In the genomic region with DNA sequence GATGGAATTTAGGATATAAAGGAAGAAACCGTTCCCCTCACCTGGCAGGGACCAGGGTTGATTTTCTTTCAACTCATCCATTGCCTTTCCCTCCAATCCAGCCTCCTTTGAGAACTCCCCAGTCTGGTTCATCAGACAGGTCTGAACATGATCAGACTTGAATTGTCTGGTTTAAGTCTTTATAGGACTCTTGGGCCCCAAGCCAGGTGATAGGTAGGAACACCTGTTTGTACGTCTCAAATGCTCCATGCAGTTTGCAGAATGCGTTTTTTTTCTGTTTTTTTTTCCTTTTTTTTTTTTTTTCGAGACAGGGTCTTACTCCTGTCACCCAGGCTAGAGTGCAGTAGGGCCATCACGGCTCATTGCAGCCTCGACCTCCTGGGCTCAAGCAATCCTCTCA, we compare ENCODE assay signal across 1 cellular context.
TF ChIP-seq lines count a peak whose summit lies in the region.

No MANE protein-coding gene starts in this region.

TF ChIP-seq in HEK293, 187 proteins besides CTCF, POLR2A, EP300 and RAD21 (continued from another document):
- TF ChIP-seq, protein P1, sequence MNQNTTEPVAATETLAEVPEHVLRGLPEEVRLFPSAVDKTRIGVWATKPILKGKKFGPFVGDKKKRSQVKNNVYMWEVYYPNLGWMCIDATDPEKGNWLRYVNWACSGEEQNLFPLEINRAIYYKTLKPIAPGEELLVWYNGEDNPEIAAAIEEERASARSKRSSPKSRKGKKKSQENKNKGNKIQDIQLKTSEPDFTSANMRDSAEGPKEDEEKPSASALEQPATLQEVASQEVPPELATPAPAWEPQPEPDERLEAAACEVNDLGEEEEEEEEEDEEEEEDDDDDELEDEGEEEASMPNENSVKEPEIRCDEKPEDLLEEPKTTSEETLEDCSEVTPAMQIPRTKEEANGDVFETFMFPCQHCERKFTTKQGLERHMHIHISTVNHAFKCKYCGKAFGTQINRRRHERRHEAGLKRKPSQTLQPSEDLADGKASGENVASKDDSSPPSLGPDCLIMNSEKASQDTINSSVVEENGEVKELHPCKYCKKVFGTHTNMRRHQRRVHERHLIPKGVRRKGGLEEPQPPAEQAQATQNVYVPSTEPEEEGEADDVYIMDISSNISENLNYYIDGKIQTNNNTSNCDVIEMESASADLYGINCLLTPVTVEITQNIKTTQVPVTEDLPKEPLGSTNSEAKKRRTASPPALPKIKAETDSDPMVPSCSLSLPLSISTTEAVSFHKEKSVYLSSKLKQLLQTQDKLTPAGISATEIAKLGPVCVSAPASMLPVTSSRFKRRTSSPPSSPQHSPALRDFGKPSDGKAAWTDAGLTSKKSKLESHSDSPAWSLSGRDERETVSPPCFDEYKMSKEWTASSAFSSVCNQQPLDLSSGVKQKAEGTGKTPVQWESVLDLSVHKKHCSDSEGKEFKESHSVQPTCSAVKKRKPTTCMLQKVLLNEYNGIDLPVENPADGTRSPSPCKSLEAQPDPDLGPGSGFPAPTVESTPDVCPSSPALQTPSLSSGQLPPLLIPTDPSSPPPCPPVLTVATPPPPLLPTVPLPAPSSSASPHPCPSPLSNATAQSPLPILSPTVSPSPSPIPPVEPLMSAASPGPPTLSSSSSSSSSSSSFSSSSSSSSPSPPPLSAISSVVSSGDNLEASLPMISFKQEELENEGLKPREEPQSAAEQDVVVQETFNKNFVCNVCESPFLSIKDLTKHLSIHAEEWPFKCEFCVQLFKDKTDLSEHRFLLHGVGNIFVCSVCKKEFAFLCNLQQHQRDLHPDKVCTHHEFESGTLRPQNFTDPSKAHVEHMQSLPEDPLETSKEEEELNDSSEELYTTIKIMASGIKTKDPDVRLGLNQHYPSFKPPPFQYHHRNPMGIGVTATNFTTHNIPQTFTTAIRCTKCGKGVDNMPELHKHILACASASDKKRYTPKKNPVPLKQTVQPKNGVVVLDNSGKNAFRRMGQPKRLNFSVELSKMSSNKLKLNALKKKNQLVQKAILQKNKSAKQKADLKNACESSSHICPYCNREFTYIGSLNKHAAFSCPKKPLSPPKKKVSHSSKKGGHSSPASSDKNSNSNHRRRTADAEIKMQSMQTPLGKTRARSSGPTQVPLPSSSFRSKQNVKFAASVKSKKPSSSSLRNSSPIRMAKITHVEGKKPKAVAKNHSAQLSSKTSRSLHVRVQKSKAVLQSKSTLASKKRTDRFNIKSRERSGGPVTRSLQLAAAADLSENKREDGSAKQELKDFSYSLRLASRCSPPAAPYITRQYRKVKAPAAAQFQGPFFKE (tag by site-specific recombination; IDR thresholded peaks at IDR 0.05; ENCODE audit: borderline replicate concordance) = no peak
- TF ChIP-seq OSR2 (tag by site-specific recombination; IDR thresholded peaks at IDR 0.05) = no peak
- TF ChIP-seq ZNF529 (tag by site-specific recombination; IDR thresholded peaks at IDR 0.05; ENCODE audit: insufficient replicate concordance) = no peak
- TF ChIP-seq ZSCAN16 (tag by site-specific recombination; IDR thresholded peaks at IDR 0.05) = no peak
- 0 out of 2 replicates have a peak, but pooled peaks have one; percentile 40 for TF ChIP-seq SCRT2 (tag by site-specific recombination; IDR thresholded peaks at IDR 0.05)
- no peak for TF ChIP-seq ZNF37A (tag by site-specific recombination; IDR thresholded peaks at IDR 0.05)
- no peak for TF ChIP-seq ZNF366 (tag by site-specific recombination; conservative IDR thresholded peaks at IDR 0.05)
- TF ChIP-seq ZNF239 (tag by site-specific recombination; IDR thresholded peaks at IDR 0.05) = no peak
- TF ChIP-seq, protein P2, sequence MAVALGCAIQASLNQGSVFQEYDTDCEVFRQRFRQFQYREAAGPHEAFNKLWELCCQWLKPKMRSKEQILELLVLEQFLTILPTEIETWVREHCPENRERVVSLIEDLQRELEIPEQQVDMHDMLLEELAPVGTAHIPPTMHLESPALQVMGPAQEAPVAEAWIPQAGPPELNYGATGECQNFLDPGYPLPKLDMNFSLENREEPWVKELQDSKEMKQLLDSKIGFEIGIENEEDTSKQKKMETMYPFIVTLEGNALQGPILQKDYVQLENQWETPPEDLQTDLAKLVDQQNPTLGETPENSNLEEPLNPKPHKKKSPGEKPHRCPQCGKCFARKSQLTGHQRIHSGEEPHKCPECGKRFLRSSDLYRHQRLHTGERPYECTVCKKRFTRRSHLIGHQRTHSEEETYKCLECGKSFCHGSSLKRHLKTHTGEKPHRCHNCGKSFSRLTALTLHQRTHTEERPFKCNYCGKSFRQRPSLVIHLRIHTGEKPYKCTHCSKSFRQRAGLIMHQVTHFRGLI (tag by site-specific recombination; IDR thresholded peaks at IDR 0.05) = no peak
- no peak for TF ChIP-seq MEIS1 (CRISPR knock-in tag; IDR thresholded peaks at IDR 0.05; ENCODE audit: borderline replicate concordance)
- TF ChIP-seq ZNF335 (tag by site-specific recombination; conservative IDR thresholded peaks at IDR 0.05) = no peak
- no peak for TF ChIP-seq ZNF571 (tag by site-specific recombination; IDR thresholded peaks at IDR 0.05)
- no peak for TF ChIP-seq SETDB1 (IDR thresholded peaks at IDR 0.05; ENCODE audit: insufficient read length, low read length)
- no peak for TF ChIP-seq ZNF202 (tag by site-specific recombination; IDR thresholded peaks at IDR 0.05; ENCODE audit: borderline replicate concordance)
- no peak for TF ChIP-seq ZNF155 (tag by site-specific recombination; IDR thresholded peaks at IDR 0.05)
- no peak for TF ChIP-seq ZFP69B (tag by site-specific recombination; IDR thresholded peaks at IDR 0.05)
- TF ChIP-seq, protein P3, sequence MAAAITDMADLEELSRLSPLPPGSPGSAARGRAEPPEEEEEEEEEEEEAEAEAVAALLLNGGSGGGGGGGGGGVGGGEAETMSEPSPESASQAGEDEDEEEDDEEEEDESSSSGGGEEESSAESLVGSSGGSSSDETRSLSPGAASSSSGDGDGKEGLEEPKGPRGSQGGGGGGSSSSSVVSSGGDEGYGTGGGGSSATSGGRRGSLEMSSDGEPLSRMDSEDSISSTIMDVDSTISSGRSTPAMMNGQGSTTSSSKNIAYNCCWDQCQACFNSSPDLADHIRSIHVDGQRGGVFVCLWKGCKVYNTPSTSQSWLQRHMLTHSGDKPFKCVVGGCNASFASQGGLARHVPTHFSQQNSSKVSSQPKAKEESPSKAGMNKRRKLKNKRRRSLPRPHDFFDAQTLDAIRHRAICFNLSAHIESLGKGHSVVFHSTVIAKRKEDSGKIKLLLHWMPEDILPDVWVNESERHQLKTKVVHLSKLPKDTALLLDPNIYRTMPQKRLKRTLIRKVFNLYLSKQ (tag by site-specific recombination; IDR thresholded peaks at IDR 0.05; ENCODE audit: borderline replicate concordance) = no peak
- TF ChIP-seq, protein P4, sequence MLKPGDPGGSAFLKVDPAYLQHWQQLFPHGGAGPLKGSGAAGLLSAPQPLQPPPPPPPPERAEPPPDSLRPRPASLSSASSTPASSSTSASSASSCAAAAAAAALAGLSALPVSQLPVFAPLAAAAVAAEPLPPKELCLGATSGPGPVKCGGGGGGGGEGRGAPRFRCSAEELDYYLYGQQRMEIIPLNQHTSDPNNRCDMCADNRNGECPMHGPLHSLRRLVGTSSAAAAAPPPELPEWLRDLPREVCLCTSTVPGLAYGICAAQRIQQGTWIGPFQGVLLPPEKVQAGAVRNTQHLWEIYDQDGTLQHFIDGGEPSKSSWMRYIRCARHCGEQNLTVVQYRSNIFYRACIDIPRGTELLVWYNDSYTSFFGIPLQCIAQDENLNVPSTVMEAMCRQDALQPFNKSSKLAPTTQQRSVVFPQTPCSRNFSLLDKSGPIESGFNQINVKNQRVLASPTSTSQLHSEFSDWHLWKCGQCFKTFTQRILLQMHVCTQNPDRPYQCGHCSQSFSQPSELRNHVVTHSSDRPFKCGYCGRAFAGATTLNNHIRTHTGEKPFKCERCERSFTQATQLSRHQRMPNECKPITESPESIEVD (tag by site-specific recombination; IDR thresholded peaks at IDR 0.05) = no peak
- TF ChIP-seq KLF10 (tag by site-specific recombination; IDR thresholded peaks at IDR 0.05) = no peak
- TF ChIP-seq, protein P5, sequence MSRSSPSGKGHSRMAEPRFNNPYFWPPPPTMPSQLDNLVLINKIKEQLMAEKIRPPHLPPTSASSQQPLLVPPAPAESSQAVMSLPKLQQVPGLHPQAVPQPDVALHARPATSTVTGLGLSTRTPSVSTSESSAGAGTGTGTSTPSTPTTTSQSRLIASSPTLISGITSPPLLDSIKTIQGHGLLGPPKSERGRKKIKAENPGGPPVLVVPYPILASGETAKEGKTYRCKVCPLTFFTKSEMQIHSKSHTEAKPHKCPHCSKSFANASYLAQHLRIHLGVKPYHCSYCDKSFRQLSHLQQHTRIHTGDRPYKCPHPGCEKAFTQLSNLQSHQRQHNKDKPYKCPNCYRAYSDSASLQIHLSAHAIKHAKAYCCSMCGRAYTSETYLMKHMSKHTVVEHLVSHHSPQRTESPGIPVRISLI (tag by site-specific recombination; IDR thresholded peaks at IDR 0.05) = peak; percentile 58; the same call in 1 of the 2 replicates
- TF ChIP-seq ZBTB20 (tag by site-specific recombination; IDR thresholded peaks at IDR 0.05) = peak; percentile 2; the same call in 1 of the 2 replicates
- no peak for TF ChIP-seq ZNF785 (tag by site-specific recombination; IDR thresholded peaks at IDR 0.05)
